In the genomic region with DNA sequence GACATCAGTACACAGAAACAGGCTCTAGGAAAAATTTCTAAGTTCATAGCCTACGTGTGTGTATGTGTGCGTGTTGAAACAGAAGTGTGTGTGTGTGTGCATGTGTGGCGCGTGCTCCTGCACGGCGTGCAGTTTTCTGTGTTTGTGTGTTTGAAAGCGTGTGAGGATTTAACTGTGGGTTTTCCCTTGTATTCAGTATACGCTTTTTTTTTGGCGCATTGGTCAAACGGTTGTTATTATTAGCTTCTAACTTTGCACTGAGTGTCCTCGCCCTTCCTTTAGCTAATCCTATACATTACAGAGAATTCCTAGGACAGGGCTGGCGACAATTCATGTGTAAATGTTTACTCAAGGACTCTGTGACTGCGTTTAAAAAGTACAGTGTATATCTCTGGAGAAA, we compare ENCODE assay signal across 21 cellular contexts. TPM values are rescaled to one million over a fixed set of nuclear protein-coding genes. Genes with fewer than 3 reads are reported as not detected.
"Had no signal": no experiment of that assay in that cellular context is flagged by ENCODE, and none has a peak within 500 bp of the region (broad histone marks: within the 10 kb centered on the region; RNA-seq: fewer than 3 reads in every experiment).

No MANE protein-coding gene starts in this region.

- ATAC-seq: body of pancreas; mucosa of descending colon; natural killer cell; right cardiac atrium; stimulated activated naive B cell treated with anti-CD40 and anti-IgM and Interleukin-4, amounts not matched to agents 10 μg/mL and 1 μg/mL and 100 μg/mL, for 72 hours had no signal

- H3K27ac ChIP-seq: body of pancreas, spleen had no signal

- H3K36me3 Mint-ChIP-seq: activated naive CD4-positive, alpha-beta T cell treated with anti-CD3 and anti-CD28 coated beads, Interleukin-2, amount 50 U/mL, for 24 hours; natural killer cell had no signal

- DNase-seq: activated CD4-positive, alpha-beta T cell treated with anti-CD3 and anti-CD28 coated beads, Interleukin-2, amount 10 ng/mL, durations not matched to agents 7 days and 5 days; activated CD4-positive, CD25-positive, alpha-beta regulatory T cell; activated effector memory CD4-positive, alpha-beta T cell treated with Interleukin-2 at 50 U/mL for 16 hours; activated T-cell treated with anti-CD3 and anti-CD28 coated beads for 4 hours; amniotic stem cell; body of pancreas; mucosa of descending colon; natural killer cell; right cardiac atrium; spleen; stimulated activated CD4-positive, alpha-beta T cell treated with anti-CD3 and anti-CD28 coated beads, Interleukin-1b, Interleukin-23, amount 100 ng/mL, for 48 hours; stimulated activated naive B cell treated with anti-CD40 and anti-IgM and Interleukin-4, amounts not matched to agents 10 μg/mL and 1 μg/mL and 100 μg/mL, for 72 hours; substantia nigra; trophoblast cell had no signal

- H3K27me3 ChIP-seq: body of pancreas, spleen had no signal

- H3K4me3 ChIP-seq: body of pancreas, lung, mucosa of descending colon, spleen had no signal

- H3K27ac Mint-ChIP-seq: activated CD4-positive, alpha-beta T cell treated with anti-CD3 and anti-CD28 coated beads, Interleukin-2, amount 10 ng/mL, durations not matched to agents 7 days and 5 days; activated naive CD4-positive, alpha-beta T cell treated with anti-CD3 and anti-CD28 coated beads, Interleukin-2, amount 50 U/mL, for 24 hours; dendritic cell treated with granulocyte-macrophage colony-stimulating factor and Interleukin-4, amounts not matched to agents 40 ng/mL and 50 ng/mL, for 4 days; T-helper 1 cell treated with Interleukin-12 subunit alpha and Interleukin-12 subunit beta and Interleukin-4 antibody, amounts not matched to agents 30 μg/mL and 1 μg/mL, for 36 hours had no signal

- H3K4me3 Mint-ChIP-seq: activated CD4-positive, alpha-beta T cell treated with anti-CD3 and anti-CD28 coated beads, Interleukin-2, amount 10 ng/mL, durations not matched to agents 7 days and 5 days; activated naive CD4-positive, alpha-beta T cell treated with anti-CD3 and anti-CD28 coated beads, Interleukin-2, amount 50 U/mL, for 24 hours; dendritic cell treated with granulocyte-macrophage colony-stimulating factor and Interleukin-4, amounts not matched to agents 40 ng/mL and 50 ng/mL, for 4 days; natural killer cell; stimulated activated naive B cell treated with anti-CD40 and anti-IgM and Interleukin-4, amounts not matched to agents 10 μg/mL and 1 μg/mL and 100 μg/mL, for 72 hours; T-helper 1 cell treated with Interleukin-12 subunit alpha and Interleukin-12 subunit beta and Interleukin-4 antibody, amounts not matched to agents 30 μg/mL and 1 μg/mL, for 36 hours had no signal

- H3K4me1 ChIP-seq: body of pancreas had no signal

- H3K9me3 ChIP-seq: body of pancreas, mucosa of descending colon, spleen had no signal

- H3K9me3 Mint-ChIP-seq: activated CD4-positive, alpha-beta T cell treated with anti-CD3 and anti-CD28 coated beads, Interleukin-2, amount 10 ng/mL, durations not matched to agents 7 days and 5 days; activated naive CD4-positive, alpha-beta T cell treated with anti-CD3 and anti-CD28 coated beads, Interleukin-2, amount 50 U/mL, for 24 hours; dendritic cell treated with granulocyte-macrophage colony-stimulating factor and Interleukin-4, amounts not matched to agents 40 ng/mL and 50 ng/mL, for 4 days; natural killer cell; stimulated activated naive B cell treated with anti-CD40 and anti-IgM and Interleukin-4, amounts not matched to agents 10 μg/mL and 1 μg/mL and 100 μg/mL, for 72 hours; T-helper 1 cell treated with Interleukin-12 subunit alpha and Interleukin-12 subunit beta and Interleukin-4 antibody, amounts not matched to agents 30 μg/mL and 1 μg/mL, for 36 hours had no signal

- H3K27me3 Mint-ChIP-seq: activated CD4-positive, alpha-beta T cell treated with anti-CD3 and anti-CD28 coated beads, Interleukin-2, amount 10 ng/mL, durations not matched to agents 7 days and 5 days; activated naive CD4-positive, alpha-beta T cell treated with anti-CD3 and anti-CD28 coated beads, Interleukin-2, amount 50 U/mL, for 24 hours; dendritic cell treated with granulocyte-macrophage colony-stimulating factor and Interleukin-4, amounts not matched to agents 40 ng/mL and 50 ng/mL, for 4 days; stimulated activated naive B cell treated with anti-CD40 and anti-IgM and Interleukin-4, amounts not matched to agents 10 μg/mL and 1 μg/mL and 100 μg/mL, for 72 hours had no signal

RNA-seq across cellular contexts. Expression of gene C17orf99, which starts 40.6 kb away (rescaled TPM):
- total RNA-seq: activated CD4-positive, alpha-beta T cell treated with anti-CD3 and anti-CD28 coated beads, Interleukin-2, amount 10 ng/mL, durations not matched to agents 7 days and 5 days; activated CD8-positive, alpha-beta memory T cell treated with anti-CD3 and anti-CD28 coated beads for 36 hours; body of pancreas; glomerular endothelial cell; mucosa of descending colon; natural killer cell; posterior vena cava; right cardiac atrium had no signal
- polyA plus RNA-seq: right cardiac atrium had no signal
